ENCODE assay signal across 13 cellular contexts in genomic region chr9:16075695-16076094, GRCh38.
DNase-seq lines count a peak whose midpoint lies in the region; ATAC-seq and TF ChIP-seq lines count a peak whose summit lies in the region.
"Had no signal": no experiment of that assay in that cellular context is flagged by ENCODE, and none has a peak within 500 bp of the region (broad histone marks: within the 10 kb centered on the region; RNA-seq: fewer than 3 reads in every experiment).

No MANE protein-coding gene starts in this region.

- H3K4me3 ChIP-seq in AG04449 (ENCODE audit: low read depth, low read length) = no peak overlapping the region
- H3K4me3 ChIP-seq in PC-3 (ENCODE audit: low read length) = no peak overlapping the region
- H3K4me3 ChIP-seq in mammary epithelial cell (replicated peaks in 1 of 3; ENCODE audit: insufficient read depth in 1 of 3, low read depth in 2 of 3, low read length in 3 of 3) = no peak overlapping the region
- no peak overlapping the region for H3K4me3 ChIP-seq in tibial artery
- H3K4me3 ChIP-seq: K562 had no signal

- TF ChIP-seq CTCF in AG04449 (IDR thresholded peaks at IDR 0.05; ENCODE audit: insufficient read depth, low read length, missing control alignments) = no peak
- TF ChIP-seq CTCF in PC-3 (conservative IDR thresholded peaks at IDR 0.05; ENCODE audit: low read depth, low read length) = no peak
- no peak for TF ChIP-seq CTCF in mammary epithelial cell (conservative IDR thresholded peaks at IDR 0.05 in 1 of 2, IDR thresholded peaks at IDR 0.05 in 1 of 2; ENCODE audit: extremely low read depth in 1 of 2, insufficient read depth in 1 of 2, low read depth in 1 of 2, low read length in 2 of 2)
- no peak for TF ChIP-seq CTCF in tibial artery (IDR thresholded peaks at IDR 0.05)

- peak overlapping the region; percentile 23; the same call in 1 of the 2 replicates for H3K27ac ChIP-seq in PC-3 (ENCODE audit: low read length)
- H3K27ac ChIP-seq in mammary epithelial cell (ENCODE audit: insufficient read depth, low read depth, low read length) = no peak overlapping the region
- H3K27ac ChIP-seq in tibial artery = no peak overlapping the region
- H3K27ac ChIP-seq: HL-60 had no signal

- H3F3A ChIP-seq in PC-3 (ENCODE audit: low read length, unreplicated experiment) = no peaks in the 10 kb centered on the region

- no peaks in the 10 kb centered on the region for H4K20me1 ChIP-seq in PC-3 (ENCODE audit: low read length)
- H4K20me1 ChIP-seq in mammary epithelial cell (ENCODE audit: insufficient read depth, low read length) = no peaks in the 10 kb centered on the region

- H3K9me3 ChIP-seq in PC-3 (ENCODE audit: low read length) (no peaks in the 10 kb centered on the region), mammary epithelial cell (replicated peaks; ENCODE audit: insufficient read depth, low read length) (no peaks in the 10 kb centered on the region), tibial artery (no peaks in the 10 kb centered on the region)

- WGBS in mammary epithelial cell (ENCODE audit: low coverage, missing lambda C conversion rate) = 95% methylated on average over 1 of the region's 1 CpG

- H3K79me2 ChIP-seq in PC-3 (ENCODE audit: low read length) = no peaks in the 10 kb centered on the region
- no peaks in the 10 kb centered on the region for H3K79me2 ChIP-seq in mammary epithelial cell (ENCODE audit: insufficient read depth, low read length)

- no peaks in the 10 kb centered on the region for H3K9me2 ChIP-seq in PC-3 (replicated peaks; ENCODE audit: low read length)

- BruUV-seq in PC-3 (replicated peaks; lab: Mats Ljungman, UMichigan) (no TSS peak), mammary epithelial cell (replicated peaks; lab: Mats Ljungman, UMichigan) (no TSS peak)

- H3K4me1 ChIP-seq in PC-3 (ENCODE audit: insufficient read depth, low read length) = peaks cover 15% of the 10 kb centered on the region
- H3K4me1 ChIP-seq in mammary epithelial cell (ENCODE audit: insufficient read depth, low read length) = no peaks in the 10 kb centered on the region
- no peaks in the 10 kb centered on the region for H3K4me1 ChIP-seq in tibial artery

- H3K27me3 ChIP-seq in PC-3 (ENCODE audit: low read length) (no peaks in the 10 kb centered on the region), mammary epithelial cell (ENCODE audit: insufficient read depth, low read length) (no peaks in the 10 kb centered on the region), tibial artery (no peaks in the 10 kb centered on the region)

- in situ Hi-C loops in mammary epithelial cell (cut with MboI; ENCODE audit: low sequenced_read_pairs in 2 of 2) = no loop called here

- intact Hi-C loops in PC-3 (cut with micrococcal nuclease) = no loop called here
- intact Hi-C loops in mammary epithelial cell (cut with micrococcal nuclease) = no loop called here
- intact Hi-C loops in tibial artery (cut with DNase I; ENCODE audit: low total_unique reads) = no loop called here

- H3K4me2 ChIP-seq in PC-3 (ENCODE audit: low read length) (peak overlapping the region; percentile 13; the same call in 1 of the 2 replicates), mammary epithelial cell (ENCODE audit: insufficient read depth, low read depth, low read length) (no peak overlapping the region)

- dilution Hi-C loops in mammary epithelial cell (cut with HindIII; ENCODE audit: low sequenced_read_pairs) = no loop called here

- CTCF ChIA-PET in AG04449 (lab: Yijun Ruan, JAX) = no interaction called here
- CTCF ChIA-PET in PC-3 (lab: Charles Lee) = no interaction called here
- CTCF ChIA-PET in mammary epithelial cell (lab: Charles Lee; ENCODE audit: low non-redundant PET) = no interaction called here

- peak; percentile 17 for DNase-seq in AG04449 (ENCODE audit: low read depth, low spot score)
- DNase-seq in ELR (ENCODE audit: low read depth) = peak; percentile 44
- DNase-seq in PC-3 = peak; percentile 52
- peak; percentile 30 for DNase-seq in iris pigment epithelial cell (ENCODE audit: low read depth)
- DNase-seq in mammary epithelial cell = no peak
- no peak for DNase-seq in tibial artery
- DNase-seq: CD8-positive, alpha-beta T cell; COR-L47; DMS153; DMS79 treated with DMSO at 0.1 percent for 48 hours had no signal

- no peak overlapping the region for H3K9ac ChIP-seq in PC-3 (ENCODE audit: low read length)
- no peak overlapping the region for H3K9ac ChIP-seq in mammary epithelial cell (ENCODE audit: insufficient read depth, low read length)

- ATAC-seq in PC-3 (peak; percentile 88), GM21717 (IDR thresholded peaks at IDR 0.05; ENCODE audit: unreplicated experiment) (no peak)
- ATAC-seq: CD8-positive, alpha-beta T cell; K562 had no signal

- H3K36me3 ChIP-seq in PC-3 (ENCODE audit: low read depth, low read length) (no peaks in the 10 kb centered on the region), mammary epithelial cell (ENCODE audit: insufficient read depth, low read length) (no peaks in the 10 kb centered on the region), tibial artery (no peaks in the 10 kb centered on the region)

- POLR2A ChIA-PET in AG04449 (lab: Yijun Ruan, JAX) = no interaction called here
- POLR2A ChIA-PET in PC-3 (lab: Charles Lee; ENCODE audit: unreplicated experiment) = no interaction called here

- no peak overlapping the region for H2AFZ ChIP-seq in PC-3 (ENCODE audit: low read length)
- H2AFZ ChIP-seq in mammary epithelial cell (ENCODE audit: low read depth, low read length) = no peak overlapping the region

Comparison
In these comparisons a context has a peak if more than half of its experiments do, and no peak if none do; other contexts are left out.
1. DNase-seq: peak in AG04449 (single experiment), ELR (single experiment), PC-3 (single experiment) and iris pigment epithelial cell (single experiment); none in mammary epithelial cell (single experiment) and tibial artery (0 of 2).